1 cellular context compared by ENCODE assay signal in the genomic region with DNA sequence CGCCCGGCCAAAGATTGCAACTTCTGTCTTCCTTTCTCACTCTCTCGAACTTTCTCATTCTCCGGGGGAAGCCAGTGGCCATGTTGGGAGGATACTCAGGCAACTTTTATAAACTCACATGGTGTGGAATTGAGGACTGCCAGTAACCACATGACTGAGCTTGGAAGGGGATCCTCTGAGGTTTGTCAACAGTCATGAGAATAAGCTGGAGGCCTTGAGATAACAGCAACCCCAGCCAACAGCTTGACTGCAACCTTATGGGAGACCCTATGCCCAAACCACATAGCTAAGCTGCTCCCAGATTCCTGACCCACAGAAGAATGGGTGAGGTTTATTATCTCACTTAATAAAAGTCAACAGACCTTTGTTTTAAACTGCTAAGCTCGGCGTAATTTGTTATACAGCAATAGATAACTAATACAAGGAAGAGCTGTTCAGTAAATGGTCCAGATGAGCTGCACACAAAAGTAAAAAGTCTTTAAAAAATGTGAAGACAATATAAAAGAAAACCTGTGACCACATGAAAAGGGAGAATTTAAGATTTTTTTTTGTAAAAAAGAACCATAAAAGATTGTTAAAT.
TF ChIP-seq lines count a peak whose summit lies in the region.

No MANE protein-coding gene starts in this region.

TF ChIP-seq in GM12878, 131 proteins besides CTCF, POLR2A, EP300 and RAD21:
- no peak for TF ChIP-seq CEBPB (IDR thresholded peaks at IDR 0.05; ENCODE audit: borderline replicate concordance in 1 of 2, low read depth in 2 of 2, low read length in 2 of 2)
